Comparison of ENCODE assay signal across 19 cellular contexts in genomic region chr16:14106457-14106856, GRCh38. TPM values are rescaled to one million over a fixed set of nuclear protein-coding genes. Genes with fewer than 3 reads are reported as not detected.
DNase-seq lines count a peak whose midpoint lies in the region; ATAC-seq and TF ChIP-seq lines count a peak whose summit lies in the region.
"Had no signal": no experiment of that assay in that cellular context is flagged by ENCODE, and none has a peak within 500 bp of the region (broad histone marks: within the 10 kb centered on the region; RNA-seq: fewer than 3 reads in every experiment).

No MANE protein-coding gene starts in this region.

- no peaks in the 10 kb centered on the region for H3K9me3 ChIP-seq in AG04450 (ENCODE audit: control insufficient read depth, insufficient read depth, low read length)
- H3K9me3 ChIP-seq in gastroesophageal sphincter = no peaks in the 10 kb centered on the region
- H3K9me3 ChIP-seq in gastrocnemius medialis = no peaks in the 10 kb centered on the region
- no peaks in the 10 kb centered on the region for H3K9me3 ChIP-seq in naive thymus-derived CD4-positive, alpha-beta T cell (ENCODE audit: control insufficient read depth in 2 of 3, low read length in 3 of 3)
- H3K9me3 ChIP-seq: Peyer's patch had no signal

- peaks cover 40% of the 10 kb centered on the region for H3K4me1 Mint-ChIP-seq in WTC11
- H3K4me1 Mint-ChIP-seq in naive thymus-derived CD4-positive, alpha-beta T cell = peaks cover 5 to 91% (median 75%) of the 10 kb centered on the region in 7 donors

- no peak overlapping the region for H3K4me3 Mint-ChIP-seq in WTC11
- H3K4me3 Mint-ChIP-seq in naive thymus-derived CD4-positive, alpha-beta T cell = no peak overlapping the region
- H3K4me3 Mint-ChIP-seq: CD14-positive monocyte, H9 had no signal

- WGBS in gastroesophageal sphincter (ENCODE audit: low coverage in 1 of 2), 2 donors = 34 to 36% methylated on average over 3 of the region's 3 CpGs

- TF ChIP-seq POLR2A in gastroesophageal sphincter (IDR thresholded peaks at IDR 0.05) (no peak), gastrocnemius medialis (IDR thresholded peaks at IDR 0.05) (no peak)

- peak overlapping the region; percentile 24; the same call in 1 of the 2 replicates for H3K27ac Mint-ChIP-seq in WTC11
- no peak overlapping the region for H3K27ac Mint-ChIP-seq in naive thymus-derived CD4-positive, alpha-beta T cell

- H3K36me3 ChIP-seq in gastroesophageal sphincter (no peaks in the 10 kb centered on the region), gastrocnemius medialis (no peaks in the 10 kb centered on the region)
- H3K36me3 ChIP-seq in naive thymus-derived CD4-positive, alpha-beta T cell (ENCODE audit: control insufficient read depth in 2 of 3, insufficient read depth in 3 of 3, low read length in 3 of 3) = no peaks in the 10 kb centered on the region
- H3K36me3 ChIP-seq: Peyer's patch had no signal

- in situ Hi-C loops in gastrocnemius medialis (cut with MboI; ENCODE audit: low sequenced_read_pairs in 4 of 4) = no loop called here

- CTCF ChIA-PET in AG04450 (lab: Charles Lee) (interaction anchor here (0.9 to 2.2 kb wide), 5 partner anchors 9 to 183 kb away, joined by 3 to 7 read pairs (median 3); no protein-coding TSS in a partner anchor), WTC11 (lab: Charles Lee) (interaction anchor here (1.2 kb wide), 1 partner anchor 80 kb away, joined by 3 read pairs; no protein-coding TSS in a partner anchor), RWPE1 (lab: Yijun Ruan, JAX) (no interaction called here)
- CTCF ChIA-PET in naive thymus-derived CD4-positive, alpha-beta T cell (lab: Charles Lee) = no interaction called here

- intact Hi-C loops in gastrocnemius medialis (cut with DNase I; ENCODE audit: low total_unique reads) = no loop called here
- intact Hi-C loops in naive thymus-derived CD4-positive, alpha-beta T cell (cut with micrococcal nuclease) = no loop called here

- no peak for TF ChIP-seq EP300 in gastroesophageal sphincter (IDR thresholded peaks at IDR 0.05)

- no peak for ATAC-seq in WTC11
- no peak for ATAC-seq in gastroesophageal sphincter
- ATAC-seq in gastrocnemius medialis = no peak
- no peak for ATAC-seq in naive thymus-derived CD4-positive, alpha-beta T cell
- ATAC-seq: GM12878, SK-N-SH treated with all-trans-retinoic acid at 6 μM for 48 hours had no signal

- peaks cover 33 to 100% (median 40%) of the 10 kb centered on the region in 3 donors for H3K4me1 ChIP-seq in gastroesophageal sphincter
- peaks cover 77 to 90% of the 10 kb centered on the region in 2 donors for H3K4me1 ChIP-seq in gastrocnemius medialis
- peaks cover 0 to 12% of the 10 kb centered on the region in 2 donors for H3K4me1 ChIP-seq in naive thymus-derived CD4-positive, alpha-beta T cell (ENCODE audit: control insufficient read depth in 2 of 2, insufficient read depth in 2 of 2, low read length in 2 of 2)

- TF ChIP-seq CTCF in AG04450 (IDR thresholded peaks at IDR 0.05; ENCODE audit: low read depth, low read length) = no peak
- TF ChIP-seq CTCF in WTC11 (IDR thresholded peaks at IDR 0.05) = no peak
- no peak for TF ChIP-seq CTCF in gastroesophageal sphincter (IDR thresholded peaks at IDR 0.05)
- TF ChIP-seq CTCF in gastrocnemius medialis (IDR thresholded peaks at IDR 0.05 in 4 of 5, conservative IDR thresholded peaks at IDR 0.05 in 1 of 5) = no peak
- no peak for TF ChIP-seq CTCF in RWPE1 (conservative IDR thresholded peaks at IDR 0.05; ENCODE audit: low read depth)

- H3K27me3 Mint-ChIP-seq in WTC11 (ENCODE audit: low read depth) = no peaks in the 10 kb centered on the region
- H3K27me3 Mint-ChIP-seq in naive thymus-derived CD4-positive, alpha-beta T cell = no peaks in the 10 kb centered on the region

- H3K9me3 Mint-ChIP-seq in WTC11 = no peaks in the 10 kb centered on the region
- peaks cover 0 to 1% (median 0%) of the 10 kb centered on the region in 11 donors for H3K9me3 Mint-ChIP-seq in naive thymus-derived CD4-positive, alpha-beta T cell
- H3K9me3 Mint-ChIP-seq: CD14-positive monocyte, H9 had no signal

- H3K27me3 ChIP-seq in AG04450 (ENCODE audit: control insufficient read depth, insufficient read depth, low read length) = no peaks in the 10 kb centered on the region
- no peaks in the 10 kb centered on the region for H3K27me3 ChIP-seq in gastroesophageal sphincter
- H3K27me3 ChIP-seq in gastrocnemius medialis = no peaks in the 10 kb centered on the region
- no peaks in the 10 kb centered on the region for H3K27me3 ChIP-seq in naive thymus-derived CD4-positive, alpha-beta T cell (ENCODE audit: control insufficient read depth in 2 of 2, insufficient read depth in 2 of 2, low read length in 2 of 2)
- H3K27me3 ChIP-seq: Peyer's patch had no signal

- H3K4me3 ChIP-seq in AG04450 (ENCODE audit: low read depth, low read length) (no peak overlapping the region), gastroesophageal sphincter (no peak overlapping the region), gastrocnemius medialis (no peak overlapping the region)
- H3K4me3 ChIP-seq in naive thymus-derived CD4-positive, alpha-beta T cell (ENCODE audit: low read length) = no peak overlapping the region
- H3K4me3 ChIP-seq: GM12878, Peyer's patch had no signal

- no peaks in the 10 kb centered on the region for H3K36me3 Mint-ChIP-seq in WTC11
- H3K36me3 Mint-ChIP-seq in naive thymus-derived CD4-positive, alpha-beta T cell = no peaks in the 10 kb centered on the region
- H3K36me3 Mint-ChIP-seq: CD14-positive monocyte had no signal

- no peak overlapping the region for H3K27ac ChIP-seq in AG04450 (ENCODE audit: low read depth, low read length)
- H3K27ac ChIP-seq in gastroesophageal sphincter = peak overlapping the region in 3 of 4 donors; percentile 46 to 52 (median 51)
- peak overlapping the region; percentile 5 to 83 (median 52) for H3K27ac ChIP-seq in gastrocnemius medialis
- no peak overlapping the region for H3K27ac ChIP-seq in naive thymus-derived CD4-positive, alpha-beta T cell (ENCODE audit: low read depth, low read length)
- H3K27ac ChIP-seq in RWPE1 = no peak overlapping the region
- H3K27ac ChIP-seq: Peyer's patch had no signal

- DNase-seq in AG04450 (ENCODE audit: low read depth, low spot score) (peak; percentile 26), WTC11 (ENCODE audit: low spot score) (no peak), gastrocnemius medialis (no peak), amniotic stem cell (lab: John Stamatoyannopoulos, UW) (no peak), RWPE1 (ENCODE audit: low spot score) (no peak), NCI-H1048 (lab: John Stamatoyannopoulos, UW) (no peak)
- DNase-seq in naive thymus-derived CD4-positive, alpha-beta T cell = no peak
- DNase-seq: COR-L47, H9, Karpas-422, NCI-H1436, NCI-H2081 treated with DMSO at 0.1 percent for 48 hours, NCI-H82, Peyer's patch, SHP77 had no signal

- POLR2A ChIA-PET in AG04450 (lab: Yijun Ruan, JAX) = interaction anchor here (0.8 kb wide), 1 partner anchor 80 kb away, joined by 3 read pairs; no protein-coding TSS in a partner anchor
- POLR2A ChIA-PET in WTC11 (lab: Charles Lee) = no interaction called here
- POLR2A ChIA-PET in naive thymus-derived CD4-positive, alpha-beta T cell (lab: Charles Lee) = interaction anchor here (0.7 kb wide), 1 partner anchor 100 kb away, joined by 3 read pairs; no protein-coding TSS in a partner anchor
- POLR2A ChIA-PET in RWPE1 (lab: Yijun Ruan, JAX; ENCODE audit: low non-redundant PET) = no interaction called here

TF ChIP-seq in WTC11, 78 proteins besides CTCF, POLR2A, EP300 and RAD21:
- no peak for TF ChIP-seq ESRRA (CRISPR knock-in tag; IDR thresholded peaks at IDR 0.05; ENCODE audit: borderline replicate concordance)
- TF ChIP-seq MAX (CRISPR knock-in tag; IDR thresholded peaks at IDR 0.05) = no peak
- no peak for TF ChIP-seq TEAD1 (CRISPR knock-in tag; IDR thresholded peaks at IDR 0.05)
- no peak for TF ChIP-seq JUN (CRISPR knock-in tag; IDR thresholded peaks at IDR 0.05)
- TF ChIP-seq GTF2I (CRISPR knock-in tag; conservative IDR thresholded peaks at IDR 0.05) = no peak
- no peak for TF ChIP-seq AR (CRISPR knock-in tag; IDR thresholded peaks at IDR 0.05)
- TF ChIP-seq KAT7 (CRISPR knock-in tag; IDR thresholded peaks at IDR 0.05; ENCODE audit: borderline replicate concordance) = no peak

RNA-seq across cellular contexts. Expression of gene MRTFB, which starts 35.3 kb away (rescaled TPM):
- polyA plus RNA-seq in AG04450 (2011; rRNA removed) = 10.5 and 11.0 TPM in 2 replicates
- 19.7 and 20.5 TPM in 2 replicates for polyA minus RNA-seq in AG04450 (2011; rRNA and poly(A)+ RNA removed)
- total RNA-seq in WTC11 (2021) = 27.7 to 30.8 TPM (median 30.0 TPM) in 3 replicates
- 10 to 100 TPM; 38.8 to 53.1 (median 41.1) TPM for total RNA-seq in gastroesophageal sphincter
- 10 to 100 TPM; 12.7 to 20.4 (median 14.8) TPM for total RNA-seq in gastrocnemius medialis
- total RNA-seq in naive thymus-derived CD4-positive, alpha-beta T cell = 10 to 100 TPM; 18.7 to 33.2 (median 27.6) TPM
- polyA plus RNA-seq in naive thymus-derived CD4-positive, alpha-beta T cell = 1 to 10 TPM; 9.1 to 9.9 TPM

Comparison
In these comparisons a context has a peak if more than half of its experiments do, and no peak if none do; other contexts are left out.
1. H3K27ac ChIP-seq: peak in gastroesophageal sphincter (3 of 4) and gastrocnemius medialis (4 of 4); none in AG04450 (single experiment), naive thymus-derived CD4-positive, alpha-beta T cell (single experiment) and RWPE1 (single experiment).
2. CTCF ChIA-PET loops: an anchor here in AG04450 (0.9 to 2.2 kb wide) and WTC11 (1.2 kb wide); none called in naive thymus-derived CD4-positive, alpha-beta T cell and RWPE1.
3. POLR2A ChIA-PET loops: an anchor here in AG04450 (0.8 kb wide) and naive thymus-derived CD4-positive, alpha-beta T cell (0.7 kb wide); none called in WTC11 and RWPE1.